Comparison of ENCODE assay signal across 8 cellular contexts in genomic region chr11:63023851-63024648, GRCh38.
DNase-seq lines count a peak whose midpoint lies in the region; ATAC-seq lines count a peak whose summit lies in the region.

No MANE protein-coding gene starts in this region.

- DNase-seq in CD1c-positive myeloid dendritic cell (ENCODE audit: extremely low spot score) (peak; percentile 95), GOT3 (lab: John Stamatoyannopoulos, UW) (peak; percentile 56), NCI-H345 treated with DMSO at 0.1 percent for 48 hours (lab: John Stamatoyannopoulos, UW; ENCODE audit: unreplicated experiment) (peak; percentile 52), cerebellar cortex (ENCODE audit: low spot score) (peak; percentile 87)
- DNase-seq in activated CD4-positive, CD25-positive, alpha-beta regulatory T cell treated with anti-CD3 and anti-CD28 coated beads, Interleukin-2, amount 50 U/mL, for 72 hours, result peak; percentile 87
- peak; percentile 74 for DNase-seq in stimulated activated CD4-positive, alpha-beta T cell treated with anti-CD3 and anti-CD28 coated beads, Interleukin-2, amount 100 ng/mL, for 4 hours (ENCODE audit: low read depth)

- peak overlapping the region; percentile 33 for H3K27ac ChIP-seq in layer of hippocampus (ENCODE audit: low read depth, low read length)

- ATAC-seq in GM18867 (IDR thresholded peaks at IDR 0.05; ENCODE audit: unreplicated experiment), result no peak

- H3K27me3 ChIP-seq in layer of hippocampus (ENCODE audit: control insufficient read depth, insufficient read depth, low read length), result no peaks in the 10 kb centered on the region
